ENCODE assay signal across 1 cellular context in genomic region chr4:124044867-124045266, GRCh38.
TF ChIP-seq lines count a peak whose summit lies in the region.

No MANE protein-coding gene starts in this region.

TF ChIP-seq in WTC11, 78 proteins besides CTCF, POLR2A, EP300 and RAD21 (continued from another document):
- no peak for TF ChIP-seq PREB (CRISPR knock-in tag; IDR thresholded peaks at IDR 0.05; ENCODE audit: borderline replicate concordance)
- no peak for TF ChIP-seq ESRRA (CRISPR knock-in tag; IDR thresholded peaks at IDR 0.05; ENCODE audit: borderline replicate concordance)
- no peak for TF ChIP-seq ZNF317 (CRISPR knock-in tag; IDR thresholded peaks at IDR 0.05; ENCODE audit: borderline replicate concordance, low read depth)
- TF ChIP-seq ARID4B (CRISPR knock-in tag; IDR thresholded peaks at IDR 0.05; ENCODE audit: borderline replicate concordance) = no peak
